32 cellular contexts compared by ENCODE assay signal in the genomic region with DNA sequence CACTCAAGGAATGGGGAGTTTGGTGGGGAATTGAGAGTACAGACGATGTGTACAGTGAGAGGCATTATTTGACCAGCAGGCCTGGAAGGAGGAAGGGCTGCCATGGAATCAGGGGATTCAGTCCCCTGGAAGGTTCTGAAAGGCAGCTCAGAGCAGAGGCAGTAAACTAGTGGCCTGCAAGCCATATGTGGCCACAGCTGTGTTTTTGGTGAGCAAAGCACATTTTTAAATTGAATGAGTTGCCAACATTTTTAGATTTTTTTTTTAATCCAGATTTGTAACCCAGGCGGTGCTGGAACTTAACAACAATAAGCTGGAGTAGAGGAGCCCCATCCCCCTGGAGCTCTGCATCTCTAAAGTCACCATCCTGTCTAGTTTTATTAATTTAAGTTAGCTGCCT.
"Had no signal": no experiment of that assay in that cellular context is flagged by ENCODE, and none has a peak within 500 bp of the region (broad histone marks: within the 10 kb centered on the region; RNA-seq: fewer than 3 reads in every experiment).

No MANE protein-coding gene starts in this region.

- H3K27me3 Mint-ChIP-seq: activated naive CD8-positive, alpha-beta T cell treated with anti-CD3 and anti-CD28 coated beads for 36 hours had no signal

- H3K9me3 ChIP-seq: adrenal gland, body of pancreas, gastroesophageal sphincter, heart right ventricle had no signal

- H3K36me3 Mint-ChIP-seq: activated CD8-positive, alpha-beta memory T cell treated with anti-CD3 and anti-CD28 coated beads, Interleukin-2, amount 10 ng/mL, durations not matched to agents 7 days and 5 days; activated naive CD4-positive, alpha-beta T cell treated with anti-CD3 and anti-CD28 coated beads, Interleukin-2, amount 50 U/mL, for 24 hours; activated naive CD8-positive, alpha-beta T cell treated with anti-CD3 and anti-CD28 coated beads for 36 hours had no signal

- H3K36me3 ChIP-seq: adrenal gland, gastroesophageal sphincter, heart right ventricle had no signal

- ATAC-seq: activated CD8-positive, alpha-beta memory T cell treated with anti-CD3 and anti-CD28 coated beads, Interleukin-2, amount 10 ng/mL, durations not matched to agents 7 days and 5 days; activated CD8-positive, alpha-beta T cell treated with anti-CD3 and anti-CD28 coated beads for 36 hours; activated naive CD8-positive, alpha-beta T cell treated with anti-CD3 and anti-CD28 coated beads, Interleukin-2, amount 50 U/mL, for 24 hours; body of pancreas; effector memory CD8-positive, alpha-beta T cell; gastroesophageal sphincter; heart right ventricle had no signal

- H3K4me3 Mint-ChIP-seq: activated CD8-positive, alpha-beta memory T cell treated with anti-CD3 and anti-CD28 coated beads, Interleukin-2, amount 10 ng/mL, durations not matched to agents 7 days and 5 days; activated CD8-positive, alpha-beta T cell treated with anti-CD3 and anti-CD28 coated beads for 36 hours; activated naive CD4-positive, alpha-beta T cell treated with anti-CD3 and anti-CD28 coated beads for 36 hours; activated naive CD4-positive, alpha-beta T cell treated with anti-CD3 and anti-CD28 coated beads, Interleukin-2, amount 50 U/mL, for 24 hours; activated naive CD8-positive, alpha-beta T cell treated with anti-CD3 and anti-CD28 coated beads for 36 hours; activated naive CD8-positive, alpha-beta T cell treated with anti-CD3 and anti-CD28 coated beads, Interleukin-2, amount 50 U/mL, for 24 hours; activated T-helper 1 cell treated with anti-CD3 and anti-CD28 coated beads, Interleukin-12 subunit alpha, Interleukin-12 subunit beta, Interleukin-2, Interleukin-4 antibody, amounts not matched to agents 30 ng/mL and 10 ng/mL and 1 ng/mL, durations not matched to agents 14 hours and 24 hours and 36 hours; effector memory CD8-positive, alpha-beta T cell had no signal

- H3K4me1 ChIP-seq: body of pancreas had no signal

- H3K27ac ChIP-seq: adrenal gland, body of pancreas, epithelial cell of prostate, gastroesophageal sphincter, heart right ventricle, hepatocyte had no signal

- DNase-seq: activated CD4-positive, alpha-beta T cell treated with anti-CD3 and anti-CD28 coated beads for 4 hours; activated CD4-positive, alpha-beta T cell treated with anti-CD3 and anti-CD28 coated beads, Interleukin-2, amount 50 U/mL, for 1 hour; activated CD4-positive, alpha-beta T cell treated with anti-CD3 and anti-CD28 coated beads, Interleukin-2, amount 50 U/mL, for 48 hours; activated CD4-positive, CD25-positive, alpha-beta regulatory T cell; activated CD4-positive, CD25-positive, alpha-beta regulatory T cell treated with anti-CD3 and anti-CD28 coated beads, Interleukin-2, amount 50 U/mL, for 72 hours; activated CD8-positive, alpha-beta memory T cell treated with anti-CD3 and anti-CD28 coated beads, Interleukin-2, amount 10 ng/mL, durations not matched to agents 7 days and 5 days; activated CD8-positive, alpha-beta memory T cell treated with anti-CD3 and anti-CD28 coated beads, Interleukin-2, amount 50 U/mL, for 4 hours; activated CD8-positive, alpha-beta T cell treated with anti-CD3 and anti-CD28 coated beads for 36 hours; activated effector memory CD4-positive, alpha-beta T cell treated with anti-CD3 and anti-CD28 coated beads, Interleukin-2, amount 50 U/mL, for 16 hours; activated naive CD4-positive, alpha-beta T cell treated with anti-CD3 and anti-CD28 coated beads for 36 hours; activated naive CD8-positive, alpha-beta T cell treated with anti-CD3 and anti-CD28 coated beads for 36 hours; activated naive CD8-positive, alpha-beta T cell treated with anti-CD3 and anti-CD28 coated beads, Interleukin-2, amount 50 U/mL, for 24 hours; activated T-cell treated with anti-CD3 and anti-CD28 coated beads, Interleukin-2, amount 50 U/mL, for 1 hour; activated T-cell treated with anti-CD3 and anti-CD28 coated beads, Interleukin-2, amount 50 U/mL, for 48 hours; adrenal gland; amygdala; aorta; body of pancreas; caudate nucleus; cortex of kidney; dermis blood vessel endothelial cell; effector CD4-positive, alpha-beta T cell; effector memory CD8-positive, alpha-beta T cell; foreskin melanocyte; heart right ventricle; T-helper 2 cell had no signal

- H3K27me3 ChIP-seq: adrenal gland, body of pancreas, gastroesophageal sphincter, heart right ventricle, hepatocyte had no signal

- H3K9me3 Mint-ChIP-seq: activated CD8-positive, alpha-beta T cell treated with anti-CD3 and anti-CD28 coated beads for 36 hours; activated naive CD4-positive, alpha-beta T cell treated with anti-CD3 and anti-CD28 coated beads for 36 hours; activated naive CD8-positive, alpha-beta T cell treated with anti-CD3 and anti-CD28 coated beads, Interleukin-2, amount 50 U/mL, for 24 hours; activated T-helper 1 cell treated with anti-CD3 and anti-CD28 coated beads, Interleukin-12 subunit alpha, Interleukin-12 subunit beta, Interleukin-2, Interleukin-4 antibody, amounts not matched to agents 30 ng/mL and 10 ng/mL and 1 ng/mL, durations not matched to agents 14 hours and 24 hours and 36 hours; activated T-helper 2 cell treated with anti-CD3 and anti-CD28 coated beads, Interferon-gamma antibody, Interleukin-2, Interleukin-4, amounts not matched to agents 10 μg/mL and 5 μg/mL and 100 μg/mL, durations not matched to agents 14 hours and 24 hours and 36 hours had no signal

- H3K4me2 ChIP-seq: hepatocyte had no signal

- H3K4me3 ChIP-seq: adrenal gland, body of pancreas, gastroesophageal sphincter, heart right ventricle, hepatocyte had no signal

- H2AFZ ChIP-seq: hepatocyte had no signal

- H3K4me1 Mint-ChIP-seq: activated naive CD4-positive, alpha-beta T cell treated with anti-CD3 and anti-CD28 coated beads, Interleukin-2, amount 50 U/mL, for 24 hours; activated naive CD8-positive, alpha-beta T cell treated with anti-CD3 and anti-CD28 coated beads, Interleukin-2, amount 50 U/mL, for 24 hours had no signal

- H3K27ac Mint-ChIP-seq: activated CD8-positive, alpha-beta memory T cell treated with anti-CD3 and anti-CD28 coated beads, Interleukin-2, amount 10 ng/mL, durations not matched to agents 7 days and 5 days; activated CD8-positive, alpha-beta T cell treated with anti-CD3 and anti-CD28 coated beads for 36 hours; activated naive CD4-positive, alpha-beta T cell treated with anti-CD3 and anti-CD28 coated beads for 36 hours; activated naive CD4-positive, alpha-beta T cell treated with anti-CD3 and anti-CD28 coated beads, Interleukin-2, amount 50 U/mL, for 24 hours; activated naive CD8-positive, alpha-beta T cell treated with anti-CD3 and anti-CD28 coated beads for 36 hours; activated naive CD8-positive, alpha-beta T cell treated with anti-CD3 and anti-CD28 coated beads, Interleukin-2, amount 50 U/mL, for 24 hours; activated T-helper 1 cell treated with anti-CD3 and anti-CD28 coated beads, Interleukin-12 subunit alpha, Interleukin-12 subunit beta, Interleukin-2, Interleukin-4 antibody, amounts not matched to agents 30 ng/mL and 10 ng/mL and 1 ng/mL, durations not matched to agents 14 hours and 24 hours and 36 hours; activated T-helper 2 cell treated with anti-CD3 and anti-CD28 coated beads, Interferon-gamma antibody, Interleukin-2, Interleukin-4, amounts not matched to agents 10 μg/mL and 5 μg/mL and 100 μg/mL, durations not matched to agents 14 hours and 24 hours and 36 hours; effector memory CD8-positive, alpha-beta T cell had no signal

- H3K79me2 ChIP-seq: hepatocyte had no signal
